10 cellular contexts compared by ENCODE assay signal in genomic region chr9:84397822-84398221, GRCh38. TPM values are rescaled to one million over a fixed set of nuclear protein-coding genes. Genes with fewer than 3 reads are reported as not detected.
DNase-seq lines count a peak whose midpoint lies in the region; ATAC-seq and TF ChIP-seq lines count a peak whose summit lies in the region.
"Had no signal": no experiment of that assay in that cellular context is flagged by ENCODE, and none has a peak within 500 bp of the region (broad histone marks: within the 10 kb centered on the region; RNA-seq: fewer than 3 reads in every experiment).

No MANE protein-coding gene starts in this region.

- H3K9me3 ChIP-seq in psoas muscle: no peaks in the 10 kb centered on the region

- WGBS in psoas muscle, 3 donors: 71 to 77% (median 76%) methylated on average over 8 of the region's 8 CpGs

- TF ChIP-seq CTCF in RWPE1 (conservative IDR thresholded peaks at IDR 0.05; ENCODE audit: low read depth) (no peak), psoas muscle (IDR thresholded peaks at IDR 0.05) (no peak)

- no peak overlapping the region for H3K27ac Mint-ChIP-seq in naive thymus-derived CD8-positive, alpha-beta T cell
- H3K27ac Mint-ChIP-seq: dendritic cell treated with granulocyte-macrophage colony-stimulating factor and Interleukin-4, amounts not matched to agents 40 ng/mL and 50 ng/mL, for 4 days had no signal

- H3K36me3 Mint-ChIP-seq in naive thymus-derived CD8-positive, alpha-beta T cell: no peaks in the 10 kb centered on the region

- H3K4me3 Mint-ChIP-seq in naive thymus-derived CD8-positive, alpha-beta T cell: no peak overlapping the region
- H3K4me3 Mint-ChIP-seq: dendritic cell treated with granulocyte-macrophage colony-stimulating factor and Interleukin-4, amounts not matched to agents 40 ng/mL and 50 ng/mL, for 4 days had no signal

- intact Hi-C loops in psoas muscle (cut with DNase I): loop anchor here (1.0 to 10.0 kb wide), 3 partner anchors 1210 to 1387 kb away; no protein-coding TSS in a partner anchor

- no peak overlapping the region for H3K27ac ChIP-seq in RWPE1
- no peak overlapping the region for H3K27ac ChIP-seq in psoas muscle

- H3K27me3 Mint-ChIP-seq in naive thymus-derived CD8-positive, alpha-beta T cell: peaks cover 0 to 4% (median 4%) of the 10 kb centered on the region in 5 donors
- H3K27me3 Mint-ChIP-seq: dendritic cell treated with granulocyte-macrophage colony-stimulating factor and Interleukin-4, amounts not matched to agents 40 ng/mL and 50 ng/mL, for 4 days had no signal

- H3K4me1 ChIP-seq in psoas muscle: no peaks in the 10 kb centered on the region

- POLR2A ChIA-PET in RWPE1 (lab: Yijun Ruan, JAX; ENCODE audit: low non-redundant PET): no interaction called here
- POLR2A ChIA-PET in naive thymus-derived CD8-positive, alpha-beta T cell (lab: Charles Lee): no interaction called here

- no peak overlapping the region for H3K4me3 ChIP-seq in psoas muscle

- H3K4me1 Mint-ChIP-seq in naive thymus-derived CD8-positive, alpha-beta T cell: peaks cover 0 to 2% (median 0%) of the 10 kb centered on the region in 4 donors

- no peaks in the 10 kb centered on the region for H3K36me3 ChIP-seq in psoas muscle (ENCODE audit: insufficient read depth in 1 of 2, low read depth in 1 of 2)

- no peaks in the 10 kb centered on the region for H3K27me3 ChIP-seq in psoas muscle (ENCODE audit: insufficient read depth in 3 of 3, low read length in 2 of 3)

- DNase-seq in DMS53 (lab: John Stamatoyannopoulos, UW) (peak; percentile 25), DMS53 treated with DMSO at 0.1 percent for 48 hours (lab: John Stamatoyannopoulos, UW; ENCODE audit: unreplicated experiment) (no peak), RWPE1 (ENCODE audit: low spot score) (peak; percentile 59), fibroblast of peridontal ligament (ENCODE audit: extremely low read depth) (peak; percentile 81), stromal cell of bone marrow (ENCODE audit: low read depth) (peak; percentile 43), psoas muscle (no peak), GM19238 (ENCODE audit: insufficient read length, low spot score) (no peak)
- DNase-seq in naive thymus-derived CD8-positive, alpha-beta T cell: no peak

- CTCF ChIA-PET in RWPE1 (lab: Yijun Ruan, JAX): interaction anchor here (0.6 to 2.1 kb wide), 9 partner anchors 10 to 1795 kb away, joined by 3 to 10 read pairs (median 5); no protein-coding TSS in a partner anchor

- no peaks in the 10 kb centered on the region for H3K9me3 Mint-ChIP-seq in naive thymus-derived CD8-positive, alpha-beta T cell
- H3K9me3 Mint-ChIP-seq: dendritic cell treated with granulocyte-macrophage colony-stimulating factor and Interleukin-4, amounts not matched to agents 40 ng/mL and 50 ng/mL, for 4 days had no signal

- ATAC-seq in naive thymus-derived CD8-positive, alpha-beta T cell: no peak
- no peak for ATAC-seq in psoas muscle

RNA-seq across cellular contexts. Expression of gene SLC28A3, which starts 57.3 kb away (rescaled TPM):
- total RNA-seq in naive thymus-derived CD8-positive, alpha-beta T cell: not detected
- polyA plus RNA-seq in naive thymus-derived CD8-positive, alpha-beta T cell: not detected
- not detected for total RNA-seq in psoas muscle
- not detected for polyA plus RNA-seq in psoas muscle
- total RNA-seq: G401 had no signal

Comparison
In these comparisons a context has a peak if more than half of its experiments do, and no peak if none do; other contexts are left out.
1. DNase-seq: peak in DMS53 (single experiment), RWPE1 (single experiment), fibroblast of peridontal ligament (single experiment) and stromal cell of bone marrow (single experiment); none in DMS53 treated with DMSO at 0.1 percent for 48 hours (single experiment), naive thymus-derived CD8-positive, alpha-beta T cell (0 of 10), psoas muscle (0 of 2) and GM19238 (single experiment).